24 cellular contexts compared by ENCODE assay signal in the genomic region with DNA sequence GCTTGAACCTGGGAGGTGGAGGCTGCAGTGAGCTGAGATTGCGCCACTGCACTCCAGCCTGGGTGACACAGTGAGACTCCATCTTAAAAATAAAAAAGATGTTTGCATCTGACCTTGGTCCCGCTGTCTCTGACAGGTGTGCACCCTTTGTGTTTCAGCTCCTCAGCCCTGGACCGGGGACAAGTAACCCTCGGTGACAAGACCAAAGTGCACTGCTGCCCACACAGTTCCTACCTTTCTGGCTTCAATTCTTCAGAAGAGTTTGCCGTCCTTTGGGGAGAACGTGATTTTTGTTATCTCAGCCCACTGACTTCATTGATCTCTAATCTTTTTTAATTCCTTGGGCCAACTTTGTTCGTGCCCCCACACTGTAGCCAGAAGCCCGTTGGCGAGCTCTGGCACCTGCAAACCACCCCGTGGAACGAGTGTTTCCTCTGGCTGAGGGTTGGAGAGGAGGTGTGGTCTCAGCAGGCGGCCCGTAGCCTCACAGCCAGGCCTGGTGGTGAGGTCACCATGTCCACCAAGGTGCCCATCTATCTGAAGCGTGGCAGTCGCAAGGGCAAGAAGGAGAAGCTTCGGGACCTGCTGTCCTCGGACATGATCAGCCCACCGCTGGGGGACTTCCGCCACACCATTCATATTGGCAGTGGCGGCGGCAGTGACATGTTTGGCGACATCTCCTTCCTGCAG.
"Had no signal": no experiment of that assay in that cellular context is flagged by ENCODE, and none has a peak within 500 bp of the region (broad histone marks: within the 10 kb centered on the region; RNA-seq: fewer than 3 reads in every experiment).

No MANE protein-coding gene starts in this region.

- H3K27ac Mint-ChIP-seq: activated CD4-positive, alpha-beta memory T cell treated with anti-CD3 and anti-CD28 coated beads, Interleukin-2, amount 10 ng/mL, durations not matched to agents 7 days and 5 days; activated CD4-positive, alpha-beta T cell treated with anti-CD3 and anti-CD28 coated beads for 36 hours; activated naive CD8-positive, alpha-beta T cell treated with anti-CD3 and anti-CD28 coated beads, Interleukin-2, amount 10 ng/mL, durations not matched to agents 7 days and 5 days had no signal

- H3K9me3 ChIP-seq: adrenal gland, breast epithelium, SJCRH30, SK-N-SH had no signal

- H3K9ac ChIP-seq: SK-N-SH had no signal

- H3K4me2 ChIP-seq: SK-N-SH had no signal

- ATAC-seq: activated CD4-positive, alpha-beta T cell treated with anti-CD3 and anti-CD28 coated beads for 36 hours; K562; Panc1 had no signal

- H3K36me3 ChIP-seq: breast epithelium had no signal

- H3K36me3 Mint-ChIP-seq: activated naive CD8-positive, alpha-beta T cell treated with anti-CD3 and anti-CD28 coated beads, Interleukin-2, amount 10 ng/mL, durations not matched to agents 7 days and 5 days had no signal

- H3K9me3 Mint-ChIP-seq: activated CD4-positive, alpha-beta memory T cell treated with anti-CD3 and anti-CD28 coated beads, Interleukin-2, amount 10 ng/mL, durations not matched to agents 7 days and 5 days; activated naive CD8-positive, alpha-beta T cell treated with anti-CD3 and anti-CD28 coated beads, Interleukin-2, amount 10 ng/mL, durations not matched to agents 7 days and 5 days had no signal

- H3K27me3 ChIP-seq: adrenal gland, breast epithelium, SJCRH30 had no signal

- FAIRE-seq: K562 had no signal

- H3K27ac ChIP-seq: SJCRH30 had no signal

- H3K4me3 ChIP-seq: adrenal gland, breast epithelium, K562, SJCRH30 had no signal

- DNase-seq: activated CD4-positive, alpha-beta memory T cell treated with anti-CD3 and anti-CD28 coated beads, Interleukin-2, amount 10 ng/mL, durations not matched to agents 7 days and 5 days; activated CD4-positive, alpha-beta T cell treated with anti-CD3 and anti-CD28 coated beads for 36 hours; activated CD4-positive, alpha-beta T cell treated with anti-CD3 and anti-CD28 coated beads, Interleukin-2, amount 50 U/mL, for 1 hour; activated naive CD4-positive, alpha-beta T cell treated with anti-CD3 and anti-CD28 coated beads, Interleukin-2, amount 50 U/mL, for 16 hours; activated naive CD8-positive, alpha-beta T cell treated with anti-CD3 and anti-CD28 coated beads, Interleukin-2, amount 10 ng/mL, durations not matched to agents 7 days and 5 days; adrenal gland; anterior cingulate cortex; MM.1S; NCI-H1105; NCI-H1436; NCI-H1694 treated with DMSO at 0.1 percent for 48 hours; NCI-H2029 treated with DMSO at 0.1 percent for 48 hours; NCI-H345; NCI-H510A; NCI-H526 treated with DMSO at 0.1 percent for 48 hours; NCI-H82; Right ventricle myocardium superior; RPMI8226; SJCRH30; SK-N-SH; T-helper 1 cell had no signal

- H3K4me3 Mint-ChIP-seq: activated CD4-positive, alpha-beta memory T cell treated with anti-CD3 and anti-CD28 coated beads, Interleukin-2, amount 10 ng/mL, durations not matched to agents 7 days and 5 days; activated CD4-positive, alpha-beta T cell treated with anti-CD3 and anti-CD28 coated beads for 36 hours; activated naive CD8-positive, alpha-beta T cell treated with anti-CD3 and anti-CD28 coated beads, Interleukin-2, amount 10 ng/mL, durations not matched to agents 7 days and 5 days had no signal
